1 cellular context compared by ENCODE assay signal in the genomic region with DNA sequence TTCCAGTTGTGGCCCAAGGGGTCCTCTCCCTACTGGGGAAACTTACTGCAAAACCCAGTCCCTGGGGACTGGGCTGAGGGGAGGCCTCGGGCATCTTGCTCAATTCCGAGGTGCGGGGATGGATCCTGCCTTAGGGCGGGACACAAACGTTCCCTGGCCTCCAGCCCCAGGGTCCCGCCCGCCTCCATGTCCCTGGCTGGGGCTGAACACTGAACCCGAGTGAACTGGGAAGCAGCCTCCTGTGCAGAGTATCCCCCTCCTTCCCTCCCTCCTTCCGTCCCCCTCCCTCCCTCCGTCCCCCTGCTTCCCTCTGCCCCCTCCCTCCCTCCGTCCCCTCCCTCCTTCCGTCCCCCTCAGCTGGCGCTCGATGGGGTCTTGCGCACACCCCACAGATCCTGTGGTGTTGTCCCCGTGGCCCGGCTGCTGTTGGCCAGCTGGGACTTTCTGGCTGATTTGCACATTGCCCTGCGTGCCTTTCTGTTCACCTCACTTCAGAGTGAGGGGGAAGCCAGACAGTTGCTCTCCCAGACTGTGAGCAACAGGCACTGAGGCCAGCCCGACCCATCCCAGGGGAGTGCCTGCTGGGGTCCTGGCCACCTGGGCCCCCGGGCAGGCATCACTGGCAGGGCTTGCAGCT.
TF ChIP-seq lines count a peak whose summit lies in the region.

No MANE protein-coding gene starts in this region.

TF ChIP-seq in SK-N-SH treated with all-trans-retinoic acid at 6 μM for 48 hours, 23 proteins besides CTCF, POLR2A, EP300 and RAD21 (continued from another document):
- TF ChIP-seq ZNF8 (CRISPR knock-in tag; IDR thresholded peaks at IDR 0.05) (no peak), ZNF70 (CRISPR knock-in tag; IDR thresholded peaks at IDR 0.05) (no peak), TCF4 (CRISPR knock-in tag; IDR thresholded peaks at IDR 0.05; ENCODE audit: borderline replicate concordance) (no peak), SNAI2 (CRISPR knock-in tag; IDR thresholded peaks at IDR 0.05) (no peak), ZC3H10 (CRISPR knock-in tag; IDR thresholded peaks at IDR 0.05) (no peak)
